Comparison of ENCODE assay signal across 6 cellular contexts in the genomic region with DNA sequence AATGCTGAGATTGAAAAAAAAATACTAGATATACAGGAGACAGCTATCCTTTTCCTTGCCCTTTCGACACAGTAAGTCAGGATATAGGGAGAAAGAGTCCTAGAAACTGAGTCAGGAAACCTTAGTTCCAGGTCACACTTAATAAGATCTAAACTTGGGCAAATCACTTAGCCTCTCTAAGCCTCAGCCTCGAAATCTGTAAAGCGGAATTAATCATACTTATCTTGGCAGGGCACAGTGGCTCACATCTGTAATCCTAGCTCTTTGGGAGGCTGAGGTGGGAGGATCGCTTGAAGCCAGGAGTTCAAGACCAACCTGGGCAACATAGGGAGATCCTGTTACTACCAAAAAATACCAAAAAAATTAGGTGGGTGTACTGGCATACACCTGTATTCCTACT. TPM values are rescaled to one million over a fixed set of nuclear protein-coding genes. Genes with fewer than 3 reads are reported as not detected.
"Had no signal": no experiment of that assay in that cellular context is flagged by ENCODE, and none has a peak within 500 bp of the region (broad histone marks: within the 10 kb centered on the region; RNA-seq: fewer than 3 reads in every experiment).

No MANE protein-coding gene starts in this region.

- H3K27ac ChIP-seq: HL-60 had no signal

- H3K9me3 Mint-ChIP-seq: IgD-negative memory B cell had no signal

- FAIRE-seq: HepG2, HTR-8/SVneo had no signal

- H3K36me3 Mint-ChIP-seq: IgD-negative memory B cell had no signal

- ATAC-seq: HepG2 had no signal

- DNase-seq: IMR-90, KBM-7 had no signal

- H3K4me3 Mint-ChIP-seq: IgD-negative memory B cell had no signal

- H3K27me3 Mint-ChIP-seq: IgD-negative memory B cell had no signal

RNA-seq across cellular contexts. Expression of a gene that starts 4.6 kb away (rescaled TPM):
- total RNA-seq: HepG2 had no signal
